Comparison of ENCODE assay signal across 1 cellular context in the genomic region with DNA sequence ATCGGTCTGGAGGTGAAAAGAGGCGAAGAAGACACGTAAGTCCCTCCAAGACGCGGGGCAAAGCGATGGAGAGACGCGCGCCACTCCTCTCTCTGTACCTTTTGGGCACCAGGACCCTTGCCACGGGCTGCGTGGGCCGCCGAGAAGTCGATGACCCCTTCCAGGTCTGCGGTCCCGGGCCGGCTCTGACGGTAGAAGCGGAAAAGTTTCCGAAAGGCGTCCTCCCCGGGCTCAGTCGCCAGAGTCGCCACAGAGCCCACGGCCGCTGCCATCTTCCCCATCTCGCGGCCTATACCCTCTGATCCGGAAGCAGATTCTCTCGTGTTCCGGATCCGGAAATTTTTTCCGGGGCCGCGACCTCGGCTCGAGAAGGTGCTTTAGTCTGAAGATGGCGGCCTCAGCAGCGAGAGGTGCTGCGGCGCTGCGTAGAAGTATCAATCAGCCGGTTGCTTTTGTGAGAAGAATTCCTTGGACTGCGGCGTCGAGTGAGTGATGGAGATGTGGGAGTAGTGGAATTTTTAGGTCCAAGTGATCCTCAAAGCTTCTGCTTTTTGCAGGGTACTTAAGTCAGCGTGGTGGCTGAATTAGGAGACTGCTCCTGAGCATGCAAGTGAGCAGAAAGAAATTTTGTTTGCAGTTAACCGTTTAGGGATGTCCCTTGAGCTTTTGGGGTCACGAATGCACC.
TF ChIP-seq lines count a peak whose summit lies in the region.

A gene with protein sequence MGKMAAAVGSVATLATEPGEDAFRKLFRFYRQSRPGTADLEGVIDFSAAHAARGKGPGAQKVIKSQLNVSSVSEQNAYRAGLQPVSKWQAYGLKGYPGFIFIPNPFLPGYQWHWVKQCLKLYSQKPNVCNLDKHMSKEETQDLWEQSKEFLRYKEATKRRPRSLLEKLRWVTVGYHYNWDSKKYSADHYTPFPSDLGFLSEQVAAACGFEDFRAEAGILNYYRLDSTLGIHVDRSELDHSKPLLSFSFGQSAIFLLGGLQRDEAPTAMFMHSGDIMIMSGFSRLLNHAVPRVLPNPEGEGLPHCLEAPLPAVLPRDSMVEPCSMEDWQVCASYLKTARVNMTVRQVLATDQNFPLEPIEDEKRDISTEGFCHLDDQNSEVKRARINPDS (minus strand): TSS at position 300 of the 685 bp plus-strand sequence. CDS start 19 bp downstream, at position 281.
A gene (plus strand): TSS at position 380 of the 685 bp plus-strand sequence. CDS start 9 bp downstream, at position 389.

TF ChIP-seq in K562, 482 proteins besides CTCF, POLR2A, EP300 and RAD21 (continued from another document and continues in another):
- TF ChIP-seq, protein P1, sequence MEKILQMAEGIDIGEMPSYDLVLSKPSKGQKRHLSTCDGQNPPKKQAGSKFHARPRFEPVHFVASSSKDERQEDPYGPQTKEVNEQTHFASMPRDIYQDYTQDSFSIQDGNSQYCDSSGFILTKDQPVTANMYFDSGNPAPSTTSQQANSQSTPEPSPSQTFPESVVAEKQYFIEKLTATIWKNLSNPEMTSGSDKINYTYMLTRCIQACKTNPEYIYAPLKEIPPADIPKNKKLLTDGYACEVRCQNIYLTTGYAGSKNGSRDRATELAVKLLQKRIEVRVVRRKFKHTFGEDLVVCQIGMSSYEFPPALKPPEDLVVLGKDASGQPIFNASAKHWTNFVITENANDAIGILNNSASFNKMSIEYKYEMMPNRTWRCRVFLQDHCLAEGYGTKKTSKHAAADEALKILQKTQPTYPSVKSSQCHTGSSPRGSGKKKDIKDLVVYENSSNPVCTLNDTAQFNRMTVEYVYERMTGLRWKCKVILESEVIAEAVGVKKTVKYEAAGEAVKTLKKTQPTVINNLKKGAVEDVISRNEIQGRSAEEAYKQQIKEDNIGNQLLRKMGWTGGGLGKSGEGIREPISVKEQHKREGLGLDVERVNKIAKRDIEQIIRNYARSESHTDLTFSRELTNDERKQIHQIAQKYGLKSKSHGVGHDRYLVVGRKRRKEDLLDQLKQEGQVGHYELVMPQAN (IDR thresholded peaks at IDR 0.05; ENCODE audit: borderline replicate concordance): peak; percentile 56; the same call in 1 of the 2 replicates
- TF ChIP-seq KDM4B (IDR thresholded peaks at IDR 0.05; ENCODE audit: borderline replicate concordance in 2 of 2, low read depth in 1 of 2) (peak in 1 of 2 experiments; percentile 87; a peak in 1 of 4 replicates), MBD2 (IDR thresholded peaks at IDR 0.05; ENCODE audit: borderline replicate concordance, low read depth) (peak; percentile 58), BDP1 (IDR thresholded peaks at IDR 0.05; ENCODE audit: insufficient read depth, insufficient read length) (no peak), ZNF3 (CRISPR knock-in tag; IDR thresholded peaks at IDR 0.05) (no peak), KDM1A (IDR thresholded peaks at IDR 0.05) (no peak), NFIC (IDR thresholded peaks at IDR 0.05) (peak; percentile 15; the same call in 1 of the 2 replicates), SMAD4 (CRISPR knock-in tag; conservative IDR thresholded peaks at IDR 0.05) (no peak), ZNF232 (CRISPR knock-in tag; IDR thresholded peaks at IDR 0.05) (no peak), ADNP (tag; IDR thresholded peaks at IDR 0.05) (no peak), NCOA4 (IDR thresholded peaks at IDR 0.05; ENCODE audit: partially characterized antibody) (no peak), KLF1 (tag; IDR thresholded peaks at IDR 0.05) (no peak), EGR1 (conservative IDR thresholded peaks at IDR 0.05) (no peak), ETV1 (tag; conservative IDR thresholded peaks at IDR 0.05; ENCODE audit: low read depth) (peak; percentile 45; the same call in 1 of the 2 replicates), CSDE1 (IDR thresholded peaks at IDR 0.05) (peak in 1 of 2 experiments; percentile 42; a peak in 1 of 4 replicates), NR2C2 (CRISPR knock-in tag; IDR thresholded peaks at IDR 0.05) (peak; percentile 98), NR2C2 (tag; IDR thresholded peaks at IDR 0.05) (peak; percentile 100), ZSCAN32 (CRISPR knock-in tag; IDR thresholded peaks at IDR 0.05) (no peak), FOXA3 (CRISPR knock-in tag; conservative IDR thresholded peaks at IDR 0.05 in 1 of 2, IDR thresholded peaks at IDR 0.05 in 1 of 2) (peak in 1 of 2 experiments; percentile 12; a peak in 1 of 4 replicates), CEBPG (CRISPR knock-in tag; IDR thresholded peaks at IDR 0.05) (no peak), CEBPG (tag; conservative IDR thresholded peaks at IDR 0.05 in 1 of 2, IDR thresholded peaks at IDR 0.05 in 1 of 2) (no peak), PHF8 (IDR thresholded peaks at IDR 0.05; ENCODE audit: borderline replicate concordance, low read length) (peak; percentile 96), FOXJ3 (CRISPR knock-in tag; IDR thresholded peaks at IDR 0.05) (no peak), GATA2 (CRISPR knock-in tag; IDR thresholded peaks at IDR 0.05) (0 out of 2 replicates have a peak, but pooled peaks have one; percentile 31), PRMT5 (CRISPR knock-in tag; IDR thresholded peaks at IDR 0.05) (no peak), SNIP1 (IDR thresholded peaks at IDR 0.05; ENCODE audit: low read depth) (no peak), KAT8 (IDR thresholded peaks at IDR 0.05; ENCODE audit: low read depth) (peak; percentile 32; the same call in 1 of the 2 replicates), NFRKB (IDR thresholded peaks at IDR 0.05; ENCODE audit: low read depth) (peak; percentile 84), POLR2H (tag; IDR thresholded peaks at IDR 0.05; ENCODE audit: low read depth) (peak; percentile 84), ZNF121 (CRISPR knock-in tag; conservative IDR thresholded peaks at IDR 0.05) (no peak), FOXK1 (CRISPR knock-in tag; IDR thresholded peaks at IDR 0.05; ENCODE audit: borderline replicate concordance) (no peak), SRSF1 (IDR thresholded peaks at IDR 0.05; ENCODE audit: low read depth, low read length) (no peak), GTF2E2 (tag; IDR thresholded peaks at IDR 0.05) (peak; percentile 84; the same call in 1 of the 2 replicates), TAF7 (tag; IDR thresholded peaks at IDR 0.05) (peak; percentile 90), CBX3 (IDR thresholded peaks at IDR 0.05; ENCODE audit: borderline replicate concordance in 1 of 2, low read length in 2 of 2) (no peak), ZNF354B (CRISPR knock-in tag; IDR thresholded peaks at IDR 0.05) (no peak), ARID2 (IDR thresholded peaks at IDR 0.05) (no peak), HDAC3 (IDR thresholded peaks at IDR 0.05; ENCODE audit: borderline replicate concordance, partially characterized antibody) (no peak), ZNF717 (CRISPR knock-in tag; IDR thresholded peaks at IDR 0.05) (no peak), POLR3G (IDR thresholded peaks at IDR 0.05; ENCODE audit: extremely low read depth, insufficient read length, insufficient replicate concordance) (no peak), MCM3 (IDR thresholded peaks at IDR 0.05) (no peak), BCL6 (CRISPR knock-in tag; IDR thresholded peaks at IDR 0.05) (no peak), YY1 (IDR thresholded peaks at IDR 0.05; ENCODE audit: borderline replicate concordance in 1 of 3, control insufficient read depth in 1 of 3, extremely low read depth in 1 of 3, insufficient read depth in 3 of 3, insufficient read length in 1 of 3, insufficient replicate concordance in 2 of 3, low read depth in 1 of 3, low read length in 2 of 3) (peak; percentile 63 to 96 (median 93)), POU5F1 (IDR thresholded peaks at IDR 0.05; ENCODE audit: borderline replicate concordance, low read depth, low read length, partially characterized antibody) (no peak), MECOM (CRISPR knock-in tag; IDR thresholded peaks at IDR 0.05) (no peak), TBP (optimal IDR thresholded peaks at IDR 0.05; ENCODE audit: low read depth, low read length) (peak; percentile 90), CHD2 (IDR thresholded peaks at IDR 0.05; ENCODE audit: low read depth, low read length) (0 out of 2 replicates have a peak, but pooled peaks have one; percentile 14), ZNF274 (IDR thresholded peaks at IDR 0.05; ENCODE audit: borderline replicate concordance, low read depth, low read length) (no peak), MTA2 (IDR thresholded peaks at IDR 0.05; ENCODE audit: low read depth) (peak; percentile 81), MCM2 (IDR thresholded peaks at IDR 0.05; ENCODE audit: low read depth) (no peak), NR2C1 (IDR thresholded peaks at IDR 0.05) (peak; percentile 99), NR2C1 (tag; IDR thresholded peaks at IDR 0.05) (peak; percentile 100)
- TF ChIP-seq, protein P2, sequence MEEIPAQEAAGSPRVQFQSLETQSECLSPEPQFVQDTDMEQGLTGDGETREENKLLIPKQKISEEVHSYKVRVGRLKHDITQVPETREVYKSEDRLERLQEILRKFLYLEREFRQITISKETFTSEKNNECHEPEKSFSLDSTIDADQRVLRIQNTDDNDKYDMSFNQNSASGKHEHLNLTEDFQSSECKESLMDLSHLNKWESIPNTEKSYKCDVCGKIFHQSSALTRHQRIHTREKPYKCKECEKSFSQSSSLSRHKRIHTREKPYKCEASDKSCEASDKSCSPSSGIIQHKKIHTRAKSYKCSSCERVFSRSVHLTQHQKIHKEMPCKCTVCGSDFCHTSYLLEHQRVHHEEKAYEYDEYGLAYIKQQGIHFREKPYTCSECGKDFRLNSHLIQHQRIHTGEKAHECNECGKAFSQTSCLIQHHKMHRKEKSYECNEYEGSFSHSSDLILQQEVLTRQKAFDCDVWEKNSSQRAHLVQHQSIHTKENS (CRISPR knock-in tag; IDR thresholded peaks at IDR 0.05): no peak
- TF ChIP-seq, protein P3, sequence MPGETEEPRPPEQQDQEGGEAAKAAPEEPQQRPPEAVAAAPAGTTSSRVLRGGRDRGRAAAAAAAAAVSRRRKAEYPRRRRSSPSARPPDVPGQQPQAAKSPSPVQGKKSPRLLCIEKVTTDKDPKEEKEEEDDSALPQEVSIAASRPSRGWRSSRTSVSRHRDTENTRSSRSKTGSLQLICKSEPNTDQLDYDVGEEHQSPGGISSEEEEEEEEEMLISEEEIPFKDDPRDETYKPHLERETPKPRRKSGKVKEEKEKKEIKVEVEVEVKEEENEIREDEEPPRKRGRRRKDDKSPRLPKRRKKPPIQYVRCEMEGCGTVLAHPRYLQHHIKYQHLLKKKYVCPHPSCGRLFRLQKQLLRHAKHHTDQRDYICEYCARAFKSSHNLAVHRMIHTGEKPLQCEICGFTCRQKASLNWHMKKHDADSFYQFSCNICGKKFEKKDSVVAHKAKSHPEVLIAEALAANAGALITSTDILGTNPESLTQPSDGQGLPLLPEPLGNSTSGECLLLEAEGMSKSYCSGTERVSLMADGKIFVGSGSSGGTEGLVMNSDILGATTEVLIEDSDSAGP (CRISPR knock-in tag; IDR thresholded peaks at IDR 0.05): no peak
- TF ChIP-seq, protein P4, sequence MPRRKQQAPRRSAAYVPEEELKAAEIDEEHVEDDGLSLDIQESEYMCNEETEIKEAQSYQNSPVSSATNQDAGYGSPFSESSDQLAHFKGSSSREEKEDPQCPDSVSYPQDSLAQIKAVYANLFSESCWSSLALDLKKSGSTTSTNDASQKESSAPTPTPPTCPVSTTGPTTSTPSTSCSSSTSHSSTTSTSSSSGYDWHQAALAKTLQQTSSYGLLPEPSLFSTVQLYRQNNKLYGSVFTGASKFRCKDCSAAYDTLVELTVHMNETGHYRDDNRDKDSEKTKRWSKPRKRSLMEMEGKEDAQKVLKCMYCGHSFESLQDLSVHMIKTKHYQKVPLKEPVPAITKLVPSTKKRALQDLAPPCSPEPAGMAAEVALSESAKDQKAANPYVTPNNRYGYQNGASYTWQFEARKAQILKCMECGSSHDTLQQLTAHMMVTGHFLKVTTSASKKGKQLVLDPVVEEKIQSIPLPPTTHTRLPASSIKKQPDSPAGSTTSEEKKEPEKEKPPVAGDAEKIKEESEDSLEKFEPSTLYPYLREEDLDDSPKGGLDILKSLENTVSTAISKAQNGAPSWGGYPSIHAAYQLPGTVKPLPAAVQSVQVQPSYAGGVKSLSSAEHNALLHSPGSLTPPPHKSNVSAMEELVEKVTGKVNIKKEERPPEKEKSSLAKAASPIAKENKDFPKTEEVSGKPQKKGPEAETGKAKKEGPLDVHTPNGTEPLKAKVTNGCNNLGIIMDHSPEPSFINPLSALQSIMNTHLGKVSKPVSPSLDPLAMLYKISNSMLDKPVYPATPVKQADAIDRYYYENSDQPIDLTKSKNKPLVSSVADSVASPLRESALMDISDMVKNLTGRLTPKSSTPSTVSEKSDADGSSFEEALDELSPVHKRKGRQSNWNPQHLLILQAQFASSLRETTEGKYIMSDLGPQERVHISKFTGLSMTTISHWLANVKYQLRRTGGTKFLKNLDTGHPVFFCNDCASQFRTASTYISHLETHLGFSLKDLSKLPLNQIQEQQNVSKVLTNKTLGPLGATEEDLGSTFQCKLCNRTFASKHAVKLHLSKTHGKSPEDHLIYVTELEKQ (CRISPR knock-in tag; IDR thresholded peaks at IDR 0.05): no peak
- TF ChIP-seq, protein P5, sequence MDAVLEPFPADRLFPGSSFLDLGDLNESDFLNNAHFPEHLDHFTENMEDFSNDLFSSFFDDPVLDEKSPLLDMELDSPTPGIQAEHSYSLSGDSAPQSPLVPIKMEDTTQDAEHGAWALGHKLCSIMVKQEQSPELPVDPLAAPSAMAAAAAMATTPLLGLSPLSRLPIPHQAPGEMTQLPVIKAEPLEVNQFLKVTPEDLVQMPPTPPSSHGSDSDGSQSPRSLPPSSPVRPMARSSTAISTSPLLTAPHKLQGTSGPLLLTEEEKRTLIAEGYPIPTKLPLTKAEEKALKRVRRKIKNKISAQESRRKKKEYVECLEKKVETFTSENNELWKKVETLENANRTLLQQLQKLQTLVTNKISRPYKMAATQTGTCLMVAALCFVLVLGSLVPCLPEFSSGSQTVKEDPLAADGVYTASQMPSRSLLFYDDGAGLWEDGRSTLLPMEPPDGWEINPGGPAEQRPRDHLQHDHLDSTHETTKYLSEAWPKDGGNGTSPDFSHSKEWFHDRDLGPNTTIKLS (IDR thresholded peaks at IDR 0.05; ENCODE audit: borderline replicate concordance, low read depth): peak; percentile 50; the same call in 1 of the 2 replicates
- TF ChIP-seq, protein P6, sequence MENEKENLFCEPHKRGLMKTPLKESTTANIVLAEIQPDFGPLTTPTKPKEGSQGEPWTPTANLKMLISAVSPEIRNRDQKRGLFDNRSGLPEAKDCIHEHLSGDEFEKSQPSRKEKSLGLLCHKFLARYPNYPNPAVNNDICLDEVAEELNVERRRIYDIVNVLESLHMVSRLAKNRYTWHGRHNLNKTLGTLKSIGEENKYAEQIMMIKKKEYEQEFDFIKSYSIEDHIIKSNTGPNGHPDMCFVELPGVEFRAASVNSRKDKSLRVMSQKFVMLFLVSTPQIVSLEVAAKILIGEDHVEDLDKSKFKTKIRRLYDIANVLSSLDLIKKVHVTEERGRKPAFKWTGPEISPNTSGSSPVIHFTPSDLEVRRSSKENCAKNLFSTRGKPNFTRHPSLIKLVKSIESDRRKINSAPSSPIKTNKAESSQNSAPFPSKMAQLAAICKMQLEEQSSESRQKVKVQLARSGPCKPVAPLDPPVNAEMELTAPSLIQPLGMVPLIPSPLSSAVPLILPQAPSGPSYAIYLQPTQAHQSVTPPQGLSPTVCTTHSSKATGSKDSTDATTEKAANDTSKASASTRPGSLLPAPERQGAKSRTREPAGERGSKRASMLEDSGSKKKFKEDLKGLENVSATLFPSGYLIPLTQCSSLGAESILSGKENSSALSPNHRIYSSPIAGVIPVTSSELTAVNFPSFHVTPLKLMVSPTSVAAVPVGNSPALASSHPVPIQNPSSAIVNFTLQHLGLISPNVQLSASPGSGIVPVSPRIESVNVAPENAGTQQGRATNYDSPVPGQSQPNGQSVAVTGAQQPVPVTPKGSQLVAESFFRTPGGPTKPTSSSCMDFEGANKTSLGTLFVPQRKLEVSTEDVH (IDR thresholded peaks at IDR 0.05; ENCODE audit: low read depth, partially characterized antibody): peak; percentile 83
